9 cellular contexts compared by ENCODE assay signal in the genomic region with DNA sequence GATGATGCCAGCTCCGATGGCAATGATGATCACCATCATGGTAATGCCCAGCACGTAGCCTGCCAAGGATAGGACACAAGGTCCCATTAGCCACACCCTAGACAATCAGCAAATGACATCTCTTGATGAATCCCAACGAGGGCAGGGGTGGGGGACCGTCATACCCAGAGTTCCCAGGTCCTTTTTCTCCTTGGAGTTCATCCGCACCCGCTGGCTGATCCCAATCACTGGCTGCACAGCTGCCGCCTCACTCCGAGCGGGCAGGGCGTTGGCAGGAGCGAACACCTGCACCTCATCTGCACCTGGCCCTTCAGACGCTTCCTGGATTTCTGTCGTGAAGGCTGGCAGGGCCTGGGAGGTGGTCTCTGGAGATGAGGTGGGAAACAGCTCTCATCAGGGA. TPM values are rescaled to one million over a fixed set of nuclear protein-coding genes. Genes with fewer than 3 reads are reported as not detected.
DNase-seq lines count a peak whose midpoint lies in the region; ATAC-seq, FAIRE-seq and TF ChIP-seq lines count a peak whose summit lies in the region.
"Had no signal": no experiment of that assay in that cellular context is flagged by ENCODE, and none has a peak within 500 bp of the region (broad histone marks: within the 10 kb centered on the region; RNA-seq: fewer than 3 reads in every experiment).

No MANE protein-coding gene starts in this region.

- no peak overlapping the region for H3K23ac ChIP-seq in H1 (ENCODE audit: insufficient read length)

- no peaks in the 10 kb centered on the region for H3K9me3 Mint-ChIP-seq in MCF 10A (ENCODE audit: unreplicated experiment)

- H3K9me3 ChIP-seq in H1 (ENCODE audit: insufficient read depth in 2 of 2, low read depth in 1 of 2, low read length in 1 of 2) (no peaks in the 10 kb centered on the region), spleen (no peaks in the 10 kb centered on the region)
- H3K9me3 ChIP-seq: A549 had no signal

- no peak overlapping the region for H3K18ac ChIP-seq in H1 (ENCODE audit: extremely low read depth, low read length)

- no peaks in the 10 kb centered on the region for H3K27me3 Mint-ChIP-seq in MCF 10A (ENCODE audit: insufficient read depth, unreplicated experiment)

- H3K4me3 Mint-ChIP-seq in MCF 10A (ENCODE audit: unreplicated experiment): no peak overlapping the region

- no peak overlapping the region for H3K14ac ChIP-seq in H1 (ENCODE audit: insufficient read length)

- DNase-seq in NCI-H1417 (lab: John Stamatoyannopoulos, UW): peak; percentile 40 to 76 (median 48)
- no peak for DNase-seq in NCI-H1417 treated with DMSO at 0.1 percent for 48 hours (lab: John Stamatoyannopoulos, UW)
- DNase-seq in NCI-H748 (lab: John Stamatoyannopoulos, UW; ENCODE audit: unreplicated experiment): peak; percentile 86
- DNase-seq in H1 (ENCODE audit: low read depth in 1 of 2, low spot score in 2 of 2): no peak
- DNase-seq in spleen: peak; percentile 84
- DNase-seq in MCF 10A (ENCODE audit: unreplicated experiment): no peak

- H2BK5ac ChIP-seq in H1 (ENCODE audit: low read depth, low read length): no peak overlapping the region

- no peak overlapping the region for H4K91ac ChIP-seq in H1 (replicated peaks; ENCODE audit: insufficient read length, low read length)

- no peak overlapping the region for H2AFZ ChIP-seq in H1 (ENCODE audit: low read length)

- TF ChIP-seq RAD21 in H1 (IDR thresholded peaks at IDR 0.05 in 1 of 2, conservative IDR thresholded peaks at IDR 0.05 in 1 of 2; ENCODE audit: low read depth in 2 of 2, low read length in 2 of 2): no peak

- H3K36me3 ChIP-seq in H1 (ENCODE audit: control insufficient read depth in 2 of 4, insufficient read depth in 4 of 4, low read length in 3 of 4): no peaks in the 10 kb centered on the region
- H3K36me3 ChIP-seq in spleen: peaks cover 0 to 55% (median 25%) of the 10 kb centered on the region in 6 donors

- no peak overlapping the region for H2BK15ac ChIP-seq in H1 (ENCODE audit: low read length)

- H3K27ac Mint-ChIP-seq in MCF 10A (ENCODE audit: low read depth, unreplicated experiment): no peak overlapping the region

- no peaks in the 10 kb centered on the region for H4K20me1 ChIP-seq in H1 (replicated peaks in 1 of 2; ENCODE audit: control insufficient read depth in 1 of 2, insufficient read depth in 2 of 2, low read length in 2 of 2)

- no peak overlapping the region for H3K4ac ChIP-seq in H1 (replicated peaks; ENCODE audit: insufficient read length, low read depth, low read length)

- FAIRE-seq in H1 (lab: Jason Lieb, UNC): no peak
- FAIRE-seq: A549 had no signal

- ATAC-seq in GM18870 (IDR thresholded peaks at IDR 0.05; ENCODE audit: unreplicated experiment) (no peak), HG02623 (IDR thresholded peaks at IDR 0.05; ENCODE audit: unreplicated experiment) (no peak)
- ATAC-seq: A549 had no signal

- H3K4me3 ChIP-seq in H1 (ENCODE audit: extremely low read depth in 1 of 4, insufficient read depth in 2 of 4, low read depth in 3 of 4, low read length in 4 of 4): no peak overlapping the region
- peak overlapping the region in 7 of 8 donors; percentile 1 to 87 (median 71) for H3K4me3 ChIP-seq in spleen
- H3K4me3 ChIP-seq: A549 had no signal

- TF ChIP-seq POLR2A in H1 (IDR thresholded peaks at IDR 0.05; ENCODE audit: control extremely low read depth in 1 of 2, low read depth in 2 of 2, low read length in 2 of 2) (no peak), spleen (IDR thresholded peaks at IDR 0.05) (no peak)

- TF ChIP-seq CTCF in H1 (IDR thresholded peaks at IDR 0.05; ENCODE audit: control extremely low read depth in 1 of 3, insufficient read depth in 1 of 3, low read depth in 1 of 3, low read length in 3 of 3): no peak
- TF ChIP-seq CTCF in spleen (IDR thresholded peaks at IDR 0.05 in 8 of 11, conservative IDR thresholded peaks at IDR 0.05 in 3 of 11): no peak
- no peak for TF ChIP-seq CTCF in MCF 10A (IDR thresholded peaks at IDR 0.05; ENCODE audit: unreplicated experiment)

- H3K56ac ChIP-seq in H1 (replicated peaks; ENCODE audit: insufficient read length, low read depth, low read length): no peak overlapping the region

- H3K27me3 ChIP-seq in H1 (replicated peaks in 1 of 4; ENCODE audit: control insufficient read depth in 3 of 4, extremely low read depth in 1 of 4, insufficient read depth in 3 of 4, low read length in 3 of 4) (peaks cover 6 to 30% (median 20%) of the 10 kb centered on the region in 4 experiments; a peak in 6 of 7 replicates), spleen (replicated peaks in 1 of 7) (no peaks in the 10 kb centered on the region)

- H3K4me1 ChIP-seq in H1 (replicated peaks in 1 of 4; ENCODE audit: control insufficient read depth in 3 of 4, insufficient read depth in 4 of 4, low read length in 3 of 4) (peaks cover 0 to 16% (median 5%) of the 10 kb centered on the region in 4 experiments; a peak in 5 of 7 replicates), spleen (peaks cover 49 to 97% (median 85%) of the 10 kb centered on the region in 6 donors)

- H3K23me2 ChIP-seq in H1 (ENCODE audit: low read depth, low read length): peaks cover 8% of the 10 kb centered on the region

- CTCF ChIA-PET in H1 (lab: Charles Lee; ENCODE audit: partially characterized antibody): interaction anchor here (1.0 to 2.3 kb wide), 4 partner anchors 9 to 33 kb away, joined by 3 to 9 read pairs (median 6); no protein-coding TSS in a partner anchor
- CTCF ChIA-PET in MCF 10A (lab: Yijun Ruan, JAX): interaction anchor here (1.7 kb wide), 1 partner anchor 24 kb away, joined by 10 read pairs; no protein-coding TSS in a partner anchor

- H2BK20ac ChIP-seq in H1 (ENCODE audit: low read length): no peak overlapping the region

- H3K79me1 ChIP-seq in H1 (ENCODE audit: low read depth, low read length): no peaks in the 10 kb centered on the region

- no peaks in the 10 kb centered on the region for H3K79me2 ChIP-seq in H1 (ENCODE audit: control insufficient read depth in 1 of 2, insufficient read depth in 2 of 2, low read length in 2 of 2)

- 89% methylated on average over 13 of the region's 13 CpGs; no CpG with 5 or more reads in 1 of the 2 experiments for WGBS in H1 (ENCODE audit: extremely low coverage in 1 of 2, insufficient coverage in 1 of 2, insufficient read length in 1 of 2, insufficient replicate concordance in 2 of 2, low coverage in 1 of 2, low lambda C conversion rate in 2 of 2, missing lambda C conversion rate in 1 of 2), 2 experiments
- WGBS in spleen, 5 donors: 67 to 82% (median 76%) methylated on average over 12 to 13 of the region's 13 CpGs

- intact Hi-C loops in spleen (cut with DNase I; ENCODE audit: low total_unique reads) (no loop called here), MCF 10A (cut with micrococcal nuclease) (no loop called here)

- no peak overlapping the region for H3K4me2 ChIP-seq in H1 (ENCODE audit: insufficient read depth in 1 of 2, low read depth in 2 of 2, low read length in 2 of 2)

- H2BK120ac ChIP-seq in H1 (replicated peaks; ENCODE audit: low read depth, low read length): no peak overlapping the region

- H3K9ac ChIP-seq in H1 (replicated peaks in 1 of 4; ENCODE audit: extremely low read depth in 1 of 4, low read depth in 3 of 4, low read length in 3 of 4): no peak overlapping the region; a peak in 1 of 7 replicates

- peaks cover 10% of the 10 kb centered on the region for H3K36me3 Mint-ChIP-seq in MCF 10A (ENCODE audit: insufficient read depth, unreplicated experiment)

- H4K5ac ChIP-seq in H1 (ENCODE audit: insufficient read length, low read depth, low read length): no peak overlapping the region

- H3K4me1 Mint-ChIP-seq in MCF 10A (ENCODE audit: insufficient read depth, unreplicated experiment): peaks cover 12% of the 10 kb centered on the region

- H2BK12ac ChIP-seq in H1 (ENCODE audit: low read depth, low read length): peak overlapping the region; percentile 71; the same call in 1 of the 2 replicates

- no TSS peak for BruUV-seq in MCF 10A (replicated peaks; lab: Mats Ljungman, UMichigan)

- TF ChIP-seq EP300 in H1 (IDR thresholded peaks at IDR 0.05; ENCODE audit: borderline replicate concordance in 1 of 2, low read depth in 2 of 2, low read length in 2 of 2): no peak

- POLR2A ChIA-PET in H1 (lab: Charles Lee; ENCODE audit: partially characterized antibody) (interaction anchor here (0.8 to 1.5 kb wide), 4 partner anchors 14 to 57 kb away, joined by 3 to 5 read pairs (median 3); partner anchors contain the start of gene PATZ1), MCF 10A (lab: Yijun Ruan, JAX) (interaction anchor here (0.5 to 15.7 kb wide), 14 partner anchors 8 to 867 kb away, joined by 3 to 207 read pairs (median 16); partner anchors contain the start of genes PATZ1 and RNF185)

- 0 out of 2 replicates have a peak overlapping the region, but pooled peaks have one; percentile 7 for H4K8ac ChIP-seq in H1 (ENCODE audit: extremely low read depth, insufficient read depth, low read length)

- no peak overlapping the region for H3K27ac ChIP-seq in H1 (ENCODE audit: low read depth, low read length)
- H3K27ac ChIP-seq in spleen: peak overlapping the region; percentile 98 to 100 (median 99)

- 0 out of 2 replicates have a peak overlapping the region, but pooled peaks have one; percentile 58 for H2AK5ac ChIP-seq in H1 (ENCODE audit: low read depth, low read length)

RNA-seq across cellular contexts. Expression of gene PIK3IP1, which starts 3.0 kb away (rescaled TPM):
- total RNA-seq in H1 (2021; fragmentation: NEBNext Ultra II Directional; extraction: Animal tissue kit (Norgen Biotek cat#: 25700)): 1.3 and 1.5 TPM in 2 replicates
- 0.66 and 1.00 TPM in 2 replicates for polyA plus RNA-seq in H1 (2011; rRNA removed)
- 1.7 TPM for polyA plus RNA-seq in H1 (2011; cell fraction: cytosol; rRNA removed)
- polyA plus RNA-seq in H1 (2011; cell fraction: nucleus; rRNA removed): 1.8 TPM
- polyA plus RNA-seq in H1 (2012, experiment 1 of 2): 0.94 to 1.4 TPM (median 1.2 TPM) in 4 replicates
- 0.79 TPM for polyA plus RNA-seq in H1 (2012, experiment 2 of 2)
- polyA plus RNA-seq in H1 (2013, experiment 1 of 2): 0.95 TPM
- polyA plus RNA-seq in H1 (2013, experiment 2 of 2): 1.3 TPM
- polyA minus RNA-seq in H1 (2011; rRNA and poly(A)+ RNA removed): 0.46 and 0.76 TPM in 2 replicates
- 2.1 TPM for polyA minus RNA-seq in H1 (2011; cell fraction: cytosol; rRNA and poly(A)+ RNA removed)
- 3.9 TPM for polyA minus RNA-seq in H1 (2011; cell fraction: nucleus; rRNA and poly(A)+ RNA removed)
- 100 to 1,000 TPM in 5 of 7 donors, 10 to 100 TPM in 2; 36.6 to 152 (median 104) TPM for total RNA-seq in spleen
- 10 to 100 TPM; 36.1 to 94.7 (median 40.6) TPM for polyA plus RNA-seq in spleen
- total RNA-seq in MCF 10A (2022): 0.25 and 0.93 TPM in 2 replicates

RNA-seq across cellular contexts. Expression of gene PATZ1, which starts 56.8 kb away (rescaled TPM):
- 70.8 and 70.9 TPM in 2 replicates for total RNA-seq in H1 (2021; fragmentation: NEBNext Ultra II Directional; extraction: Animal tissue kit (Norgen Biotek cat#: 25700))
- polyA plus RNA-seq in H1 (2011; rRNA removed) (62.1 and 77.5 TPM in 2 replicates), spleen (10 to 100 TPM; 19.8 to 25.6 (median 20.6) TPM)
- 58.1 TPM for polyA plus RNA-seq in H1 (2011; cell fraction: cytosol; rRNA removed)
- polyA plus RNA-seq in H1 (2011; cell fraction: nucleus; rRNA removed): 111 TPM
- 60.7 to 70.0 TPM (median 64.4 TPM) in 4 replicates for polyA plus RNA-seq in H1 (2012, experiment 1 of 2)
- 76.3 TPM for polyA plus RNA-seq in H1 (2012, experiment 2 of 2)
- polyA plus RNA-seq in H1 (2013, experiment 1 of 2): 36.5 TPM
- 33.9 TPM for polyA plus RNA-seq in H1 (2013, experiment 2 of 2)
- 78.5 and 89.3 TPM in 2 replicates for polyA minus RNA-seq in H1 (2011; rRNA and poly(A)+ RNA removed)
- polyA minus RNA-seq in H1 (2011; cell fraction: cytosol; rRNA and poly(A)+ RNA removed): 69.9 TPM
- polyA minus RNA-seq in H1 (2011; cell fraction: nucleus; rRNA and poly(A)+ RNA removed): 74.8 TPM
- total RNA-seq in spleen (10 to 100 TPM; 24.7 to 36.9 (median 33.4) TPM), MCF 10A (2022) (16.0 and 19.2 TPM in 2 replicates)

Comparison
In these comparisons a context has a peak if more than half of its experiments do, and no peak if none do; other contexts are left out.
1. DNase-seq: peak in NCI-H1417 (3 of 3), NCI-H748 (single experiment) and spleen (single experiment); none in NCI-H1417 treated with DMSO at 0.1 percent for 48 hours (single experiment), H1 (0 of 2) and MCF 10A (single experiment).
2. H3K4me3 ChIP-seq: peak in spleen (7 of 8); none in H1 (0 of 4).
3. RNA of gene PIK3IP1, which starts 3.0 kb away (total RNA-seq): 36.6 to 152 TPM in spleen; 1.3 to 1.5 TPM in H1 and 0.25 to 0.93 TPM in MCF 10A; every median in the first group is over 10 times any median in the second.